ENCODE assay signal across 35 cellular contexts in genomic region chr2:235575431-235575830, GRCh38.
"Had no signal": no experiment of that assay in that cellular context is flagged by ENCODE, and none has a peak within 500 bp of the region (broad histone marks: within the 10 kb centered on the region; RNA-seq: fewer than 3 reads in every experiment).

No MANE protein-coding gene starts in this region.

- H3K27ac ChIP-seq: adrenal gland, brain microvascular endothelial cell, Peyer's patch, SJSA1 had no signal

- DNase-seq: activated B cell treated with CpG ODN at 0.5 μM for 24 hours; activated CD4-positive, alpha-beta memory T cell treated with anti-CD3 and anti-CD28 coated beads for 36 hours; activated CD4-positive, alpha-beta T cell treated with anti-CD3 and anti-CD28 coated beads for 4 hours; activated CD4-positive, alpha-beta T cell treated with anti-CD3 and anti-CD28 coated beads, Interleukin-2, amount 50 U/mL, for 1 hour; activated CD4-positive, CD25-positive, alpha-beta regulatory T cell treated with anti-CD3 and anti-CD28 coated beads, Interleukin-2, amount 50 U/mL, for 72 hours; activated CD8-positive, alpha-beta memory T cell treated with anti-CD3 and anti-CD28 coated beads, Interleukin-2, amount 50 U/mL, for 4 hours; activated gamma-delta T cell treated with Interleukin-2 at 50 U/mL for 16 hours; activated naive CD4-positive, alpha-beta T cell treated with anti-CD3 and anti-CD28 coated beads for 36 hours; activated T-cell treated with anti-CD3 and anti-CD28 coated beads for 4 hours; activated T-cell treated with anti-CD3 and anti-CD28 coated beads, Interleukin-2, amount 50 U/mL, for 4 hours; adrenal gland; brain microvascular endothelial cell; Kasumi-1; KG1; MG63; NCI-H1048; NCI-H1105 treated with DMSO at 0.1 percent for 48 hours; NCI-H1436; NCI-H1694; NCI-H2029; NCI-H2107; NCI-H345; NCI-H524 treated with DMSO at 0.1 percent for 48 hours; NCI-H748 treated with DMSO at 0.1 percent for 48 hours; NK-92 treated with Interleukin-12 subunit alpha and Interleukin-12 subunit beta, amount 100 ng/mL, for 24 hours; PC-3; Peyer's patch; RPMI8226; SHP77 treated with DMSO at 0.1 percent for 48 hours; SK-N-SH had no signal

- H3K9me3 Mint-ChIP-seq: activated B cell treated with CpG ODN at 0.5 μM for 24 hours; activated CD4-positive, alpha-beta memory T cell treated with anti-CD3 and anti-CD28 coated beads for 36 hours; activated naive CD4-positive, alpha-beta T cell treated with anti-CD3 and anti-CD28 coated beads for 36 hours; activated naive CD4-positive, alpha-beta T cell treated with anti-CD3 and anti-CD28 coated beads, Interleukin-2, amount 50 U/mL, for 72 hours; activated T-cell treated with anti-CD3 and anti-CD28 coated beads, Interleukin-2, amount 50 U/mL, for 4 hours; activated T-helper 1 cell treated with anti-CD3 and anti-CD28 coated beads, Interleukin-12 subunit alpha, Interleukin-12 subunit beta, Interleukin-2, Interleukin-4 antibody, amounts not matched to agents 30 ng/mL and 10 ng/mL and 1 ng/mL, durations not matched to agents 14 hours and 24 hours and 36 hours; T-helper 1 cell treated with Interleukin-12 subunit alpha and Interleukin-12 subunit beta and Interleukin-4 antibody, amounts not matched to agents 30 μg/mL and 1 μg/mL, for 36 hours; T-helper 2 cell treated with Interferon-gamma antibody and Interleukin-4, amounts not matched to agents 5 μg/mL and 100 μg/mL, for 36 hours had no signal

- H3K36me3 ChIP-seq: adrenal gland, brain microvascular endothelial cell, MG63, Peyer's patch, SJSA1 had no signal

- H3K27ac Mint-ChIP-seq: activated B cell treated with CpG ODN at 0.5 μM for 24 hours; activated CD4-positive, alpha-beta memory T cell treated with anti-CD3 and anti-CD28 coated beads for 36 hours; activated naive CD4-positive, alpha-beta T cell treated with anti-CD3 and anti-CD28 coated beads for 36 hours; activated naive CD4-positive, alpha-beta T cell treated with anti-CD3 and anti-CD28 coated beads, Interleukin-2, amount 50 U/mL, for 72 hours; activated T-helper 1 cell treated with anti-CD3 and anti-CD28 coated beads, Interleukin-12 subunit alpha, Interleukin-12 subunit beta, Interleukin-2, Interleukin-4 antibody, amounts not matched to agents 30 ng/mL and 10 ng/mL and 1 ng/mL, durations not matched to agents 14 hours and 24 hours and 36 hours; T-helper 1 cell treated with Interleukin-12 subunit alpha and Interleukin-12 subunit beta and Interleukin-4 antibody, amounts not matched to agents 30 μg/mL and 1 μg/mL, for 36 hours; T-helper 2 cell treated with Interferon-gamma antibody and Interleukin-4, amounts not matched to agents 5 μg/mL and 100 μg/mL, for 36 hours had no signal

- H3K4me3 Mint-ChIP-seq: activated B cell treated with CpG ODN at 0.5 μM for 24 hours; activated CD4-positive, alpha-beta memory T cell treated with anti-CD3 and anti-CD28 coated beads for 36 hours; activated naive CD4-positive, alpha-beta T cell treated with anti-CD3 and anti-CD28 coated beads for 36 hours; activated T-cell treated with anti-CD3 and anti-CD28 coated beads, Interleukin-2, amount 50 U/mL, for 4 hours; activated T-helper 1 cell treated with anti-CD3 and anti-CD28 coated beads, Interleukin-12 subunit alpha, Interleukin-12 subunit beta, Interleukin-2, Interleukin-4 antibody, amounts not matched to agents 30 ng/mL and 10 ng/mL and 1 ng/mL, durations not matched to agents 14 hours and 24 hours and 36 hours; T-helper 1 cell treated with Interleukin-12 subunit alpha and Interleukin-12 subunit beta and Interleukin-4 antibody, amounts not matched to agents 30 μg/mL and 1 μg/mL, for 36 hours; T-helper 2 cell treated with Interferon-gamma antibody and Interleukin-4, amounts not matched to agents 5 μg/mL and 100 μg/mL, for 36 hours had no signal

- ATAC-seq: activated naive CD4-positive, alpha-beta T cell treated with anti-CD3 and anti-CD28 coated beads, Interleukin-2, amount 50 U/mL, for 72 hours; activated T-cell treated with anti-CD3 and anti-CD28 coated beads, Interleukin-2, amount 50 U/mL, for 4 hours had no signal

- H3K36me3 Mint-ChIP-seq: activated CD4-positive, alpha-beta memory T cell treated with anti-CD3 and anti-CD28 coated beads for 36 hours; activated naive CD4-positive, alpha-beta T cell treated with anti-CD3 and anti-CD28 coated beads, Interleukin-2, amount 50 U/mL, for 72 hours had no signal

- H3K4me3 ChIP-seq: adrenal gland, MG63, Peyer's patch, SJSA1 had no signal

- H3K4me1 Mint-ChIP-seq: activated B cell treated with CpG ODN at 0.5 μM for 24 hours had no signal

- H3K27me3 ChIP-seq: adrenal gland, brain microvascular endothelial cell, MG63, Peyer's patch, SJSA1 had no signal

- H3K27me3 Mint-ChIP-seq: activated B cell treated with CpG ODN at 0.5 μM for 24 hours had no signal
